Comparison of ENCODE assay signal across 8 cellular contexts in genomic region chr20:53660947-53661381, GRCh38.
DNase-seq lines count a peak whose midpoint lies in the region; TF ChIP-seq lines count a peak whose summit lies in the region.

No MANE protein-coding gene starts in this region.

- H2BK5ac ChIP-seq in mesendoderm (ENCODE audit: low read length) = no peak overlapping the region

- TF ChIP-seq CTCF in MM.1S (IDR thresholded peaks at IDR 0.05; ENCODE audit: low read length) (peak; percentile 39), osteocyte (IDR thresholded peaks at IDR 0.05) (no peak)

- peak overlapping the region; percentile 87 for H3K27ac ChIP-seq in MM.1S (ENCODE audit: low read length)
- H3K27ac ChIP-seq in effector memory CD4-positive, alpha-beta T cell (ENCODE audit: insufficient read depth, low read length, poor library complexity, severe bottlenecking) = peak overlapping the region; percentile 59
- no peak overlapping the region for H3K27ac ChIP-seq in mesendoderm (ENCODE audit: low read depth, low read length)

- no peak overlapping the region for H3K18ac ChIP-seq in mesendoderm (ENCODE audit: low read length)

- no CpG with 5 or more reads among the region's 6 CpGs for WGBS in mesendoderm (ENCODE audit: extremely low coverage, insufficient coverage, low lambda C conversion rate)

- peak overlapping the region; percentile 29 for H3K27ac Mint-ChIP-seq in osteocyte (ENCODE audit: unreplicated experiment)

- no peaks in the 10 kb centered on the region for H3K36me3 ChIP-seq in MM.1S (replicated peaks; ENCODE audit: insufficient read depth, low read length)
- H3K36me3 ChIP-seq in effector memory CD4-positive, alpha-beta T cell (ENCODE audit: control insufficient read depth, insufficient read depth, low read length) = no peaks in the 10 kb centered on the region
- no peaks in the 10 kb centered on the region for H3K36me3 ChIP-seq in mesendoderm (ENCODE audit: control insufficient read depth, insufficient read depth, low read length)

- H3K4me2 ChIP-seq in MM.1S (ENCODE audit: low read depth, low read length) = peak overlapping the region; percentile 82
- no peak overlapping the region for H3K4me2 ChIP-seq in mesendoderm (ENCODE audit: low read length)

- no peaks in the 10 kb centered on the region for H3K27me3 Mint-ChIP-seq in osteocyte (ENCODE audit: unreplicated experiment)

- no peak overlapping the region for H4K8ac ChIP-seq in mesendoderm (ENCODE audit: low read depth, low read length)

- no peak overlapping the region for H3K4me3 Mint-ChIP-seq in osteocyte (ENCODE audit: unreplicated experiment)

- no peaks in the 10 kb centered on the region for H4K20me1 ChIP-seq in MM.1S (ENCODE audit: insufficient read depth, low read length)

- H3F3A ChIP-seq in MM.1S (ENCODE audit: insufficient read depth, low read length) = peaks cover 29% of the 10 kb centered on the region

- H3K27me3 ChIP-seq in MM.1S (replicated peaks; ENCODE audit: insufficient read depth, low read length) (no peaks in the 10 kb centered on the region), mesendoderm (ENCODE audit: insufficient read depth, low read length, poor library complexity) (no peaks in the 10 kb centered on the region)
- no peaks in the 10 kb centered on the region for H3K27me3 ChIP-seq in effector memory CD4-positive, alpha-beta T cell (replicated peaks; ENCODE audit: control insufficient read depth, insufficient read depth, low read length, poor library complexity, severe bottlenecking)

- peaks cover 30% of the 10 kb centered on the region for H3K4me1 Mint-ChIP-seq in osteocyte (ENCODE audit: unreplicated experiment)

- peak overlapping the region; percentile 61 for H3K4me3 ChIP-seq in MM.1S (ENCODE audit: low read length)
- peak overlapping the region; percentile 75 for H3K4me3 ChIP-seq in effector memory CD4-positive, alpha-beta T cell (ENCODE audit: insufficient read depth, low read depth, low read length, poor library complexity, severe bottlenecking)
- H3K4me3 ChIP-seq in mesendoderm (ENCODE audit: low read length) = no peak overlapping the region

- H3K9me3 ChIP-seq in MM.1S (replicated peaks; ENCODE audit: insufficient read depth, low read length) = no peaks in the 10 kb centered on the region
- no peaks in the 10 kb centered on the region for H3K9me3 ChIP-seq in effector memory CD4-positive, alpha-beta T cell (ENCODE audit: control insufficient read depth, low read length)

- H3K4me1 ChIP-seq in MM.1S (ENCODE audit: low read length) (peaks cover 26% of the 10 kb centered on the region), mesendoderm (ENCODE audit: control insufficient read depth, low read depth, low read length) (no peaks in the 10 kb centered on the region)
- peaks cover 14% of the 10 kb centered on the region for H3K4me1 ChIP-seq in effector memory CD4-positive, alpha-beta T cell (ENCODE audit: control insufficient read depth, insufficient read depth, low read length, poor library complexity, severe bottlenecking)

- H2AFZ ChIP-seq in MM.1S (ENCODE audit: low read length) = peak overlapping the region; percentile 80

- H3K23ac ChIP-seq in mesendoderm (ENCODE audit: low read length) = no peak overlapping the region

- DNase-seq in EH (ENCODE audit: low read depth) = peak; percentile 45
- DNase-seq in MM.1S = peak; percentile 86
- DNase-seq in effector memory CD4-positive, alpha-beta T cell = no peak
- no peak for DNase-seq in osteocyte (ENCODE audit: extremely low spot score, unreplicated experiment)
- no peak for DNase-seq in mesendoderm
- no peak for DNase-seq in NCI-H1436 treated with DMSO at 0.1 percent for 48 hours (lab: John Stamatoyannopoulos, UW)
- DNase-seq in NCI-H2171 (lab: John Stamatoyannopoulos, UW) = no peak
- no peak for DNase-seq in kidney glomerular epithelial cell (lab: John Stamatoyannopoulos, UW)

- no peaks in the 10 kb centered on the region for H3K9me3 Mint-ChIP-seq in osteocyte (ENCODE audit: unreplicated experiment)

- H3K79me2 ChIP-seq in MM.1S (ENCODE audit: low read length) (peaks cover 18% of the 10 kb centered on the region), mesendoderm (ENCODE audit: control insufficient read depth, insufficient read depth, low read length) (no peaks in the 10 kb centered on the region)

- H4K5ac ChIP-seq in mesendoderm (ENCODE audit: low read length) = no peak overlapping the region

- H3K4ac ChIP-seq in mesendoderm (ENCODE audit: low read depth, low read length) = no peak overlapping the region

- H3K36me3 Mint-ChIP-seq in osteocyte (ENCODE audit: unreplicated experiment) = no peaks in the 10 kb centered on the region

- H2BK15ac ChIP-seq in mesendoderm (replicated peaks; ENCODE audit: low read depth) = no peak overlapping the region

- H3K79me1 ChIP-seq in mesendoderm (ENCODE audit: low read length) = no peaks in the 10 kb centered on the region

- no peak overlapping the region for H2AK5ac ChIP-seq in mesendoderm (ENCODE audit: low read length)

- H2BK120ac ChIP-seq in mesendoderm (ENCODE audit: low read depth, low read length) = no peak overlapping the region

- H3K9ac ChIP-seq in MM.1S (ENCODE audit: low read length) (peak overlapping the region; percentile 59), mesendoderm (ENCODE audit: low read length) (no peak overlapping the region)

- no peak overlapping the region for H3K56ac ChIP-seq in mesendoderm (ENCODE audit: low read length)

- no peaks in the 10 kb centered on the region for H3K9me2 ChIP-seq in MM.1S (replicated peaks; ENCODE audit: insufficient read depth, low read length)

Comparison
In these comparisons a context has a peak if more than half of its experiments do, and no peak if none do; other contexts are left out.
1. DNase-seq: peak in EH (single experiment) and MM.1S (single experiment); none in effector memory CD4-positive, alpha-beta T cell (0 of 3), osteocyte (single experiment), mesendoderm (single experiment), NCI-H1436 treated with DMSO at 0.1 percent for 48 hours (single experiment), NCI-H2171 (single experiment) and kidney glomerular epithelial cell (single experiment).